Comparison of ENCODE assay signal across 31 cellular contexts in genomic region chr9:114723926-114724325, GRCh38. TPM values are rescaled to one million over a fixed set of nuclear protein-coding genes. Genes with fewer than 3 reads are reported as not detected.
DNase-seq lines count a peak whose midpoint lies in the region; ATAC-seq and TF ChIP-seq lines count a peak whose summit lies in the region.
"Had no signal": no experiment of that assay in that cellular context is flagged by ENCODE, and none has a peak within 500 bp of the region (broad histone marks: within the 10 kb centered on the region; RNA-seq: fewer than 3 reads in every experiment).

No MANE protein-coding gene starts in this region.

- no peak; the same call in 2 of the 3 replicates for ATAC-seq in SK-N-SH treated with all-trans-retinoic acid at 6 μM for 48 hours
- ATAC-seq in HG02973 (IDR thresholded peaks at IDR 0.05; ENCODE audit: unreplicated experiment) = no peak
- ATAC-seq: CD8-positive, alpha-beta T cell; esophagus mucosa; left ventricle myocardium superior; stimulated activated naive CD8-positive, alpha-beta T cell treated with anti-CD3 and anti-CD28 coated beads, Interleukin-15, amount 100 ng/mL, for 72 hours had no signal

- no peak overlapping the region for H4K8ac ChIP-seq in mesenchymal stem cell (ENCODE audit: low read length)
- no peak overlapping the region for H4K8ac ChIP-seq in H9 (replicated peaks; ENCODE audit: insufficient read length, low read depth, low read length)

- H3K4me2 ChIP-seq in SK-N-SH (peak overlapping the region; percentile 26; the same call in 1 of the 2 replicates), mesenchymal stem cell (ENCODE audit: low read length, poor library complexity, severe bottlenecking) (no peak overlapping the region), H9 (ENCODE audit: insufficient read depth, insufficient read length, low read length) (no peak overlapping the region)
- H3K4me2 ChIP-seq: KMS-11 had no signal

- H2BK120ac ChIP-seq in mesenchymal stem cell (ENCODE audit: low read depth, low read length) (no peak overlapping the region), H9 (ENCODE audit: low read depth, low read length, poor library complexity, severe bottlenecking) (no peak overlapping the region)

- H3K4me1 ChIP-seq in SK-N-SH (ENCODE audit: control insufficient read depth in 1 of 2, insufficient read depth in 2 of 2, low read depth in 1 of 2, low read length in 1 of 2) (peaks cover 0 to 44% of the 10 kb centered on the region in 2 experiments; a peak in 3 of 4 replicates), mesenchymal stem cell (ENCODE audit: control insufficient read depth, insufficient read depth, low read depth, low read length) (peaks cover 19% of the 10 kb centered on the region), H9 (ENCODE audit: insufficient read depth, low read length) (no peaks in the 10 kb centered on the region), esophagus muscularis mucosa (no peaks in the 10 kb centered on the region)
- H3K4me1 ChIP-seq: thyroid gland had no signal

- H3K9me3 ChIP-seq in SK-N-SH (no peaks in the 10 kb centered on the region), mesenchymal stem cell (ENCODE audit: control insufficient read depth, low read length) (no peaks in the 10 kb centered on the region), H9 (ENCODE audit: control insufficient read depth, low read depth, low read length) (no peaks in the 10 kb centered on the region), esophagus muscularis mucosa (no peaks in the 10 kb centered on the region)
- H3K9me3 ChIP-seq: thyroid gland had no signal

- H3K27me3 ChIP-seq in SK-N-SH (ENCODE audit: insufficient read depth) = no peaks in the 10 kb centered on the region
- H3K27me3 ChIP-seq in mesenchymal stem cell (ENCODE audit: control insufficient read depth in 1 of 2, insufficient read depth in 1 of 2, low read length in 2 of 2) = peaks cover 0 to 11% of the 10 kb centered on the region in 2 experiments
- H3K27me3 ChIP-seq in H9 (ENCODE audit: insufficient read depth, low read length) = no peaks in the 10 kb centered on the region
- peaks cover 0 to 14% (median 0%) of the 10 kb centered on the region in 4 donors for H3K27me3 ChIP-seq in esophagus muscularis mucosa
- H3K27me3 ChIP-seq: thyroid gland had no signal

- intact Hi-C loops in esophagus muscularis mucosa (cut with DNase I) = no loop called here

- H3K23me2 ChIP-seq in H9 (ENCODE audit: insufficient read length, low read depth, low read length, poor library complexity, severe bottlenecking) = no peaks in the 10 kb centered on the region

- CTCF ChIA-PET in SK-N-SH (lab: Yijun Ruan, JAX) = interaction anchor here (1.1 to 2.7 kb wide), 2 partner anchors 11 to 318 kb away, joined by 4 to 8 read pairs; no protein-coding TSS in a partner anchor

- H4K5ac ChIP-seq in H9 (ENCODE audit: insufficient read length, low read depth, low read length) = no peak overlapping the region

- H3K4me3 Mint-ChIP-seq in HFFc6 = no peak overlapping the region
- no peak overlapping the region for H3K4me3 Mint-ChIP-seq in H9
- H3K4me3 Mint-ChIP-seq: activated T-cell treated with anti-CD3 and anti-CD28 coated beads, Interleukin-2, amount 50 U/mL, for 24 hours; CD8-positive, alpha-beta T cell; dendritic cell treated with granulocyte-macrophage colony-stimulating factor and Interleukin-4, amounts not matched to agents 40 ng/mL and 50 ng/mL, for 4 days; endodermal cell; mesothelial cell of epicardium; stimulated activated naive CD8-positive, alpha-beta T cell treated with anti-CD3 and anti-CD28 coated beads, Interleukin-15, amount 100 ng/mL, for 72 hours had no signal

- H4K20me1 ChIP-seq in SK-N-SH (ENCODE audit: insufficient read depth) = no peaks in the 10 kb centered on the region
- no peaks in the 10 kb centered on the region for H4K20me1 ChIP-seq in H9 (ENCODE audit: control insufficient read depth, insufficient read depth, insufficient read length)

- H3K36me3 ChIP-seq in SK-N-SH (replicated peaks in 1 of 2; ENCODE audit: control insufficient read depth in 1 of 2, insufficient read depth in 2 of 2, low read length in 1 of 2) = no peaks in the 10 kb centered on the region
- H3K36me3 ChIP-seq in mesenchymal stem cell (ENCODE audit: control insufficient read depth in 1 of 2, insufficient read depth in 2 of 2, low read depth in 1 of 2, low read length in 2 of 2) = no peaks in the 10 kb centered on the region
- no peaks in the 10 kb centered on the region for H3K36me3 ChIP-seq in esophagus muscularis mucosa
- H3K36me3 ChIP-seq: cardiac muscle cell, thyroid gland had no signal

- H2BK5ac ChIP-seq in mesenchymal stem cell (ENCODE audit: low read depth, low read length, poor library complexity, severe bottlenecking) (no peak overlapping the region), H9 (ENCODE audit: insufficient read length, low read length) (no peak overlapping the region)

- POLR2A ChIA-PET in SK-N-SH (lab: Yijun Ruan, JAX) = interaction anchor here (0.6 kb wide), 1 partner anchor 1427 kb away, joined by 3 read pairs; no protein-coding TSS in a partner anchor

- H2AFZ ChIP-seq in SK-N-SH (ENCODE audit: low read depth) = no peak overlapping the region
- no peak overlapping the region for H2AFZ ChIP-seq in mesenchymal stem cell (ENCODE audit: low read depth, low read length)
- H2AFZ ChIP-seq in H9 (ENCODE audit: low read length) = no peak overlapping the region

- no peak overlapping the region for H2BK12ac ChIP-seq in mesenchymal stem cell (ENCODE audit: low read length in 2 of 2)
- H2BK12ac ChIP-seq in H9 (ENCODE audit: insufficient read length, low read depth, low read length) = no peak overlapping the region

- no peak for TF ChIP-seq POLR2A in esophagus muscularis mucosa (IDR thresholded peaks at IDR 0.05; ENCODE audit: low read depth)

- no peak overlapping the region for H2BK20ac ChIP-seq in H9 (ENCODE audit: low read depth, low read length, poor library complexity, severe bottlenecking)

- H4K91ac ChIP-seq in mesenchymal stem cell (ENCODE audit: low read length) (no peak overlapping the region), H9 (ENCODE audit: insufficient read length, low read depth, low read length) (no peak overlapping the region)

- H3K4me1 Mint-ChIP-seq in HFFc6 (ENCODE audit: low read depth) (peaks cover 57% of the 10 kb centered on the region), H9 (peaks cover 9 to 12% of the 10 kb centered on the region in 2 experiments)

- peak overlapping the region; percentile 40 for H3K27ac Mint-ChIP-seq in HFFc6
- no peak overlapping the region for H3K27ac Mint-ChIP-seq in H9
- H3K27ac Mint-ChIP-seq: activated T-cell treated with anti-CD3 and anti-CD28 coated beads, Interleukin-2, amount 50 U/mL, for 24 hours; CD8-positive, alpha-beta T cell; dendritic cell treated with granulocyte-macrophage colony-stimulating factor and Interleukin-4, amounts not matched to agents 40 ng/mL and 50 ng/mL, for 4 days; endodermal cell; mesothelial cell of epicardium; stimulated activated naive CD8-positive, alpha-beta T cell treated with anti-CD3 and anti-CD28 coated beads, Interleukin-15, amount 100 ng/mL, for 72 hours had no signal

- no peaks in the 10 kb centered on the region for H3K79me1 ChIP-seq in mesenchymal stem cell (replicated peaks; ENCODE audit: low read length, poor library complexity, severe bottlenecking)
- H3K79me1 ChIP-seq in H9 (ENCODE audit: insufficient read depth, low read depth, low read length, poor library complexity, severe bottlenecking) = no peaks in the 10 kb centered on the region

- TF ChIP-seq CTCF in SK-N-SH (IDR thresholded peaks at IDR 0.05) (no peak), HFFc6 (IDR thresholded peaks at IDR 0.05) (no peak), choroid plexus epithelial cell (conservative IDR thresholded peaks at IDR 0.05; ENCODE audit: low read depth, low read length) (no peak), H9 (conservative IDR thresholded peaks at IDR 0.05) (no peak), esophagus muscularis mucosa (IDR thresholded peaks at IDR 0.05) (no peak)

- H3K36me3 Mint-ChIP-seq in HFFc6 (ENCODE audit: low read depth) (peaks cover 10% of the 10 kb centered on the region; the same call in 1 of the 2 replicates), H9 (ENCODE audit: insufficient read depth in 1 of 3, low read depth in 3 of 3) (no peaks in the 10 kb centered on the region)
- H3K36me3 Mint-ChIP-seq: CD8-positive, alpha-beta T cell; mesothelial cell of epicardium had no signal

- WGBS in SK-N-SH (ENCODE audit: low lambda C conversion rate) = 100% methylated on average over 1 of the region's 1 CpG
- WGBS in mesenchymal stem cell = no CpG with 5 or more reads among the region's 1 CpG
- no CpG with 5 or more reads among the region's 1 CpG for WGBS in H9 (ENCODE audit: extremely low coverage, insufficient read length, low lambda C conversion rate)
- 95% methylated on average over 1 of the region's 1 CpG for WGBS in esophagus muscularis mucosa

- no peaks in the 10 kb centered on the region for H3K79me2 ChIP-seq in SK-N-SH (ENCODE audit: insufficient read depth)
- H3K79me2 ChIP-seq in H9 (ENCODE audit: insufficient read depth, low read length) = no peaks in the 10 kb centered on the region

- no peak overlapping the region for H3K56ac ChIP-seq in H9 (ENCODE audit: insufficient read length, low read depth, low read length)

- peaks cover 7% of the 10 kb centered on the region for H3K27me3 Mint-ChIP-seq in HFFc6 (ENCODE audit: insufficient read depth)
- H3K27me3 Mint-ChIP-seq in H9 (ENCODE audit: low read depth) = peaks cover 72% of the 10 kb centered on the region
- H3K27me3 Mint-ChIP-seq: activated T-cell treated with anti-CD3 and anti-CD28 coated beads, Interleukin-2, amount 50 U/mL, for 24 hours; stimulated activated naive CD8-positive, alpha-beta T cell treated with anti-CD3 and anti-CD28 coated beads, Interleukin-15, amount 100 ng/mL, for 72 hours had no signal

- H3K27ac ChIP-seq in SK-N-SH (ENCODE audit: low read depth in 2 of 2, low read length in 1 of 2) (peak overlapping the region in 1 of 2 experiments; percentile 82; a peak in 2 of 4 replicates), mesenchymal stem cell (ENCODE audit: low read length, poor library complexity, severe bottlenecking) (no peak overlapping the region), H9 (ENCODE audit: insufficient read length, low read depth, low read length) (no peak overlapping the region), esophagus muscularis mucosa (replicated peaks in 1 of 4) (no peak overlapping the region)
- H3K27ac ChIP-seq: 22Rv1, cardiac muscle cell, KMS-11, thyroid gland had no signal

- H3K23ac ChIP-seq in mesenchymal stem cell (ENCODE audit: low read length in 2 of 2) = no peak overlapping the region
- H3K23ac ChIP-seq in H9 (ENCODE audit: insufficient read length, low read depth, low read length) = no peak overlapping the region

- no peak for TF ChIP-seq RAD21 in SK-N-SH (IDR thresholded peaks at IDR 0.05; ENCODE audit: low read length)

- DNase-seq in SK-N-SH = no peak
- DNase-seq in HFFc6 = peak; percentile 55
- peak; percentile 36 for DNase-seq in choroid plexus epithelial cell (ENCODE audit: low read depth)
- peak; percentile 44 for DNase-seq in mesenchymal stem cell
- DNase-seq in H9 = no peak
- DNase-seq in esophagus muscularis mucosa (ENCODE audit: extremely low spot score) = no peak
- DNase-seq: activated naive CD4-positive, alpha-beta T cell; activated T-cell treated with anti-CD3 and anti-CD28 coated beads, Interleukin-2, amount 50 U/mL, for 24 hours; CD8-positive, alpha-beta T cell; endodermal cell; glutamatergic neuron; H7; left ventricle myocardium superior; naive B cell; NCI-H1436 treated with DMSO at 0.1 percent for 48 hours; NCI-H2107; NCI-H446 treated with DMSO at 0.1 percent for 48 hours; RPMI8226; stimulated activated naive CD8-positive, alpha-beta T cell treated with anti-CD3 and anti-CD28 coated beads, Interleukin-15, amount 100 ng/mL, for 72 hours; thyroid gland had no signal

- H3K4ac ChIP-seq in mesenchymal stem cell (ENCODE audit: low read depth in 1 of 2, low read length in 2 of 2) (no peak overlapping the region), H9 (ENCODE audit: low read depth, low read length) (no peak overlapping the region)

- no peaks in the 10 kb centered on the region for H3K9me2 ChIP-seq in SK-N-SH

- H3K9ac ChIP-seq in SK-N-SH = no peak overlapping the region
- no peak overlapping the region for H3K9ac ChIP-seq in mesenchymal stem cell (ENCODE audit: low read length)
- no peak overlapping the region for H3K9ac ChIP-seq in H9 (ENCODE audit: extremely low read depth, insufficient read length, low read length)
- H3K9ac ChIP-seq: KMS-11 had no signal

- no peak overlapping the region for H2AK5ac ChIP-seq in mesenchymal stem cell (ENCODE audit: low read length, severe bottlenecking)
- H2AK5ac ChIP-seq in H9 (ENCODE audit: insufficient read length, low read length) = no peak overlapping the region

- H3K4me3 ChIP-seq in SK-N-SH (ENCODE audit: low read depth in 2 of 2, low read length in 1 of 2) = no peak overlapping the region
- H3K4me3 ChIP-seq in choroid plexus epithelial cell (ENCODE audit: low read depth, low read length) = no peak overlapping the region
- no peak overlapping the region for H3K4me3 ChIP-seq in mesenchymal stem cell (ENCODE audit: insufficient read depth in 1 of 2, low read depth in 1 of 2, low read length in 2 of 2)
- no peak overlapping the region for H3K4me3 ChIP-seq in esophagus muscularis mucosa
- H3K4me3 ChIP-seq: cardiac muscle cell, thyroid gland had no signal

- H3F3A ChIP-seq in SK-N-SH (replicated peaks; ENCODE audit: insufficient read depth) = peaks cover 25% of the 10 kb centered on the region

- H3K14ac ChIP-seq in mesenchymal stem cell (ENCODE audit: low read length in 2 of 2) = no peak overlapping the region
- H3K14ac ChIP-seq in H9 (ENCODE audit: insufficient read depth, low read length) = no peak overlapping the region

- H2BK15ac ChIP-seq in mesenchymal stem cell (ENCODE audit: low read depth, poor library complexity, severe bottlenecking) (no peak overlapping the region), H9 (ENCODE audit: low read depth, low read length) (no peak overlapping the region)

- peaks cover 4% of the 10 kb centered on the region; the same call in 1 of the 2 replicates for H3K9me3 Mint-ChIP-seq in HFFc6
- H3K9me3 Mint-ChIP-seq in H9 = peaks cover 0 to 3% of the 10 kb centered on the region in 2 experiments; a peak in 2 of 5 replicates
- H3K9me3 Mint-ChIP-seq: CD8-positive, alpha-beta T cell; dendritic cell treated with granulocyte-macrophage colony-stimulating factor and Interleukin-4, amounts not matched to agents 40 ng/mL and 50 ng/mL, for 4 days; mesothelial cell of epicardium had no signal

- no peak overlapping the region for H3T11ph ChIP-seq in H9 (ENCODE audit: low read length)

- H3K18ac ChIP-seq in mesenchymal stem cell (ENCODE audit: low read depth in 1 of 2, low read length in 2 of 2) (no peak overlapping the region), H9 (ENCODE audit: insufficient read length, low read depth, low read length) (no peak overlapping the region)

- TF ChIP-seq EP300 in SK-N-SH (IDR thresholded peaks at IDR 0.05; ENCODE audit: borderline replicate concordance in 1 of 2, low read depth in 1 of 2, low read length in 1 of 2) = 0 out of 4 replicates have a peak, but pooled peaks of 1 of the 2 experiments have one; percentile 19
- no peak for TF ChIP-seq EP300 in esophagus muscularis mucosa (IDR thresholded peaks at IDR 0.05)

RNA-seq across cellular contexts. Expression of gene TEX48, which starts 41.9 kb away (rescaled TPM):
- 0.41 and 0.46 TPM in 2 replicates for polyA plus RNA-seq in SK-N-SH (2012; rRNA removed)
- 0.42 and 0.71 TPM in 2 replicates for polyA plus RNA-seq in SK-N-SH (2012; cell fraction: cytosol; rRNA removed)
- polyA plus RNA-seq in SK-N-SH (2012; cell fraction: nucleus; rRNA removed) = 0.20 and 0.37 TPM in 2 replicates
- not detected for total RNA-seq in HFFc6 (2021; fragmentation: NEBNext Ultra II Directional; extraction: Animal tissue kit (Norgen Biotek cat#: 25700))
- polyA plus RNA-seq in mesenchymal stem cell (2013, experiment 1 of 2) = not detected
- not detected for polyA plus RNA-seq in mesenchymal stem cell (2013, experiment 2 of 2)
- not detected in 2 replicates for total RNA-seq in H9 (2021)
- total RNA-seq in esophagus muscularis mucosa = not detected
- total RNA-seq: cardiac muscle cell; CD8-positive, alpha-beta T cell; endodermal cell; esophagus mucosa; H7; left ventricle myocardium superior; mesothelial cell of epicardium; SK-MEL-5; T-helper 2 cell treated with Interferon-gamma antibody and Interleukin-4, amounts not matched to agents 100 ng/mL and 5 ng/mL, for 36 hours; thyroid gland had no signal
- polyA plus RNA-seq: cardiac muscle cell, keratinocyte had no signal

Comparison
In these comparisons a context has a peak if more than half of its experiments do, and no peak if none do; other contexts are left out.
1. DNase-seq: peak in HFFc6 (single experiment), choroid plexus epithelial cell (single experiment) and mesenchymal stem cell (single experiment); none in SK-N-SH (single experiment), H9 (single experiment) and esophagus muscularis mucosa (single experiment).